In genomic region chr12:75137896-75138295, GRCh38 we compare ENCODE assay signal across 17 cellular contexts.
DNase-seq lines count a peak whose midpoint lies in the region; ATAC-seq and TF ChIP-seq lines count a peak whose summit lies in the region.
"Had no signal": no experiment of that assay in that cellular context is flagged by ENCODE, and none has a peak within 500 bp of the region (broad histone marks: within the 10 kb centered on the region; RNA-seq: fewer than 3 reads in every experiment).

No MANE protein-coding gene starts in this region.

- DNase-seq in H4 (ENCODE audit: low spot score) = peak; percentile 21
- no peak for DNase-seq in SJCRH30
- DNase-seq in fibroblast of lung (ENCODE audit: low read depth in 2 of 2) = peak; percentile 1 to 6
- peak; percentile 56 for DNase-seq in mesenchymal stem cell
- DNase-seq in immature natural killer cell = no peak
- DNase-seq: C1 segment of cervical spinal cord; Calu3; CD4-positive, alpha-beta T cell; DMS 273 treated with DMSO at 0.1 percent for 48 hours; DMS79 treated with DMSO at 0.1 percent for 48 hours; GF-D8; KG1 had no signal

- no peak overlapping the region for H2BK15ac ChIP-seq in mesenchymal stem cell (ENCODE audit: low read depth, poor library complexity, severe bottlenecking)

- H3K27ac ChIP-seq in SJCRH30 (peak overlapping the region; percentile 33; the same call in 1 of the 2 replicates), fibroblast of lung (ENCODE audit: insufficient read depth, low read length) (no peak overlapping the region), mesenchymal stem cell (ENCODE audit: low read length, poor library complexity, severe bottlenecking) (no peak overlapping the region)

- H3K4me1 ChIP-seq in SJCRH30 = peaks cover 22% of the 10 kb centered on the region
- no peaks in the 10 kb centered on the region for H3K4me1 ChIP-seq in fibroblast of lung (ENCODE audit: control insufficient read depth, extremely low read depth, insufficient read depth, low read length)
- H3K4me1 ChIP-seq in mesenchymal stem cell (ENCODE audit: control insufficient read depth, insufficient read depth, low read depth, low read length) = no peaks in the 10 kb centered on the region

- no peak overlapping the region for H4K8ac ChIP-seq in mesenchymal stem cell (ENCODE audit: low read length)

- no peak overlapping the region for H3K14ac ChIP-seq in mesenchymal stem cell (ENCODE audit: low read length in 2 of 2)

- H2BK12ac ChIP-seq in mesenchymal stem cell (ENCODE audit: low read length in 2 of 2) = no peak overlapping the region

- no peak overlapping the region for H2BK120ac ChIP-seq in mesenchymal stem cell (ENCODE audit: low read depth, low read length)

- H3K9ac ChIP-seq in fibroblast of lung (ENCODE audit: insufficient read depth, low read length) (no peak overlapping the region), mesenchymal stem cell (ENCODE audit: low read length) (no peak overlapping the region)

- no peaks in the 10 kb centered on the region for H3K79me2 ChIP-seq in fibroblast of lung (ENCODE audit: control insufficient read depth, insufficient read depth, low read length)

- no peak for ATAC-seq in HG03159 (IDR thresholded peaks at IDR 0.05; ENCODE audit: unreplicated experiment)
- no peak for ATAC-seq in GM18511 (IDR thresholded peaks at IDR 0.05; ENCODE audit: unreplicated experiment)
- ATAC-seq: HCT116 had no signal

- no peak overlapping the region for H3K27ac Mint-ChIP-seq in immature natural killer cell
- H3K27ac Mint-ChIP-seq: B cell; CD4-positive, alpha-beta T cell; IgD-negative memory B cell had no signal

- no peak overlapping the region for H3K4ac ChIP-seq in mesenchymal stem cell (ENCODE audit: low read depth in 1 of 2, low read length in 2 of 2)

- no peak for TF ChIP-seq CTCF in fibroblast of lung (conservative IDR thresholded peaks at IDR 0.05 in 1 of 2, IDR thresholded peaks at IDR 0.05 in 1 of 2; ENCODE audit: low read depth in 1 of 2, low read length in 2 of 2)

- H3K36me3 Mint-ChIP-seq in immature natural killer cell = no peaks in the 10 kb centered on the region
- H3K36me3 Mint-ChIP-seq: IgD-negative memory B cell had no signal

- no peaks in the 10 kb centered on the region for H3K27me3 ChIP-seq in SJCRH30
- no peaks in the 10 kb centered on the region for H3K27me3 ChIP-seq in fibroblast of lung (ENCODE audit: control insufficient read depth, insufficient read depth, low read length)
- no peaks in the 10 kb centered on the region for H3K27me3 ChIP-seq in mesenchymal stem cell (ENCODE audit: control insufficient read depth in 1 of 2, insufficient read depth in 1 of 2, low read length in 2 of 2)

- H3K4me2 ChIP-seq in fibroblast of lung (ENCODE audit: extremely low read depth, insufficient read depth, low read length) = no peak overlapping the region
- no peak overlapping the region for H3K4me2 ChIP-seq in mesenchymal stem cell (ENCODE audit: low read length, poor library complexity, severe bottlenecking)

- H3K36me3 ChIP-seq in SJCRH30 (no peaks in the 10 kb centered on the region), fibroblast of lung (ENCODE audit: control insufficient read depth, insufficient read depth, low read length) (no peaks in the 10 kb centered on the region), mesenchymal stem cell (ENCODE audit: control insufficient read depth in 1 of 2, insufficient read depth in 2 of 2, low read depth in 1 of 2, low read length in 2 of 2) (no peaks in the 10 kb centered on the region)

- H3K4me3 Mint-ChIP-seq in immature natural killer cell = no peak overlapping the region
- H3K4me3 Mint-ChIP-seq: B cell; CD4-positive, alpha-beta T cell; IgD-negative memory B cell had no signal

- H3K9me3 ChIP-seq in SJCRH30 (replicated peaks) (no peaks in the 10 kb centered on the region), fibroblast of lung (ENCODE audit: control insufficient read depth, insufficient read depth, low read depth, low read length) (no peaks in the 10 kb centered on the region), mesenchymal stem cell (ENCODE audit: control insufficient read depth, low read length) (no peaks in the 10 kb centered on the region)

- no peak overlapping the region for H2BK5ac ChIP-seq in mesenchymal stem cell (ENCODE audit: low read depth, low read length, poor library complexity, severe bottlenecking)

- H3K79me1 ChIP-seq in mesenchymal stem cell (replicated peaks; ENCODE audit: low read length, poor library complexity, severe bottlenecking) = no peaks in the 10 kb centered on the region

- no peak overlapping the region for H2AK5ac ChIP-seq in mesenchymal stem cell (ENCODE audit: low read length, severe bottlenecking)

- H3K23ac ChIP-seq in mesenchymal stem cell (ENCODE audit: low read length in 2 of 2) = no peak overlapping the region

- H3K4me3 ChIP-seq in SJCRH30 (no peak overlapping the region), fibroblast of lung (replicated peaks in 1 of 4; ENCODE audit: control extremely low read depth in 1 of 4, insufficient read depth in 1 of 4, low read depth in 3 of 4, low read length in 4 of 4) (no peak overlapping the region), mesenchymal stem cell (ENCODE audit: insufficient read depth in 1 of 2, low read depth in 1 of 2, low read length in 2 of 2) (no peak overlapping the region)

- H2AFZ ChIP-seq in fibroblast of lung (ENCODE audit: low read length) = no peak overlapping the region
- H2AFZ ChIP-seq in mesenchymal stem cell (ENCODE audit: low read depth, low read length) = no peak overlapping the region

- H3K4me1 Mint-ChIP-seq in immature natural killer cell = no peaks in the 10 kb centered on the region
- H3K4me1 Mint-ChIP-seq: B cell, IgD-negative memory B cell had no signal

- no peaks in the 10 kb centered on the region for H4K20me1 ChIP-seq in fibroblast of lung (ENCODE audit: control insufficient read depth, extremely low read depth, insufficient read depth, low read length)

- H3K18ac ChIP-seq in mesenchymal stem cell (ENCODE audit: low read depth in 1 of 2, low read length in 2 of 2) = no peak overlapping the region

- H3K27me3 Mint-ChIP-seq in immature natural killer cell (ENCODE audit: low read depth in 3 of 3) = no peaks in the 10 kb centered on the region
- H3K27me3 Mint-ChIP-seq: B cell; CD4-positive, alpha-beta T cell; IgD-negative memory B cell had no signal

- H4K91ac ChIP-seq in mesenchymal stem cell (ENCODE audit: low read length) = no peak overlapping the region

- H3K9me3 Mint-ChIP-seq in immature natural killer cell = peaks cover 0 to 7% (median 5%) of the 10 kb centered on the region in 6 donors
- H3K9me3 Mint-ChIP-seq: CD4-positive, alpha-beta T cell had no signal

Comparison
In these comparisons a context has a peak if more than half of its experiments do, and no peak if none do; other contexts are left out.
1. DNase-seq: peak in H4 (single experiment), fibroblast of lung (2 of 2) and mesenchymal stem cell (single experiment); none in SJCRH30 (0 of 2) and immature natural killer cell (0 of 3).